In genomic region chr7:2812119-2812487, GRCh38 we compare ENCODE assay signal across 10 cellular contexts. TPM values are rescaled to one million over a fixed set of nuclear protein-coding genes. Genes with fewer than 3 reads are reported as not detected.
A peak's percentile ranks its signal among the peaks of the same experiment; 100 is the strongest.
DNase-seq lines count a peak whose midpoint lies in the region; ATAC-seq, FAIRE-seq and TF ChIP-seq lines count a peak whose summit lies in the region.
"Had no signal": no experiment of that assay in that cellular context is flagged by ENCODE, and none has a peak within 500 bp of the region (broad histone marks: within the 10 kb centered on the region; RNA-seq: fewer than 3 reads in every experiment).

No MANE protein-coding gene starts in this region.

- CTCF ChIA-PET in H1 (lab: Charles Lee; ENCODE audit: partially characterized antibody), result interaction anchor here (0.7 to 1.6 kb wide), 3 partner anchors 9 to 58 kb away, joined by 3 to 5 read pairs (median 3); no protein-coding TSS in a partner anchor

- H3K4me1 Mint-ChIP-seq in natural killer cell treated with Interleukin-12 subunit alpha and Interleukin-12 subunit beta and Interleukin-15 and Interleukin-18, amount 100 ng/mL, for 72 hours (ENCODE audit: low read depth in 2 of 2), result peaks cover 12 to 23% of the 10 kb centered on the region in 2 donors

- FAIRE-seq in H1 (lab: Jason Lieb, UNC), result no peak

- H2BK12ac ChIP-seq in H1 (ENCODE audit: low read depth, low read length), result no peak overlapping the region

- H3K9ac ChIP-seq in H1 (replicated peaks in 1 of 4; ENCODE audit: extremely low read depth in 1 of 4, low read depth in 3 of 4, low read length in 3 of 4) (no peak overlapping the region), liver (ENCODE audit: low read depth in 1 of 2, low read length in 2 of 2) (peak overlapping the region; percentile 11 to 45)

- H3K23me2 ChIP-seq in H1 (ENCODE audit: low read depth, low read length), result no peaks in the 10 kb centered on the region

- H3K18ac ChIP-seq in H1 (ENCODE audit: extremely low read depth, low read length), result peak overlapping the region; percentile 60; the same call in 1 of the 2 replicates

- no peak overlapping the region for H3K4me3 Mint-ChIP-seq in natural killer cell treated with Interleukin-12 subunit alpha and Interleukin-12 subunit beta and Interleukin-15 and Interleukin-18, amount 100 ng/mL, for 72 hours

- no peak overlapping the region for H2BK20ac ChIP-seq in H1 (ENCODE audit: low read length)

- DNase-seq in MG63, result peak; percentile 22
- DNase-seq in H1 (ENCODE audit: low read depth in 1 of 2, low spot score in 2 of 2), result no peak
- DNase-seq in stomach, result no peak
- DNase-seq in C1 segment of cervical spinal cord (lab: John Stamatoyannopoulos, UW), result no peak
- DNase-seq in natural killer cell treated with Interleukin-12 subunit alpha and Interleukin-12 subunit beta and Interleukin-15 and Interleukin-18, amount 100 ng/mL, for 72 hours (ENCODE audit: low spot score), result no peak
- DNase-seq: NCI-H187 had no signal

- peaks cover 6% of the 10 kb centered on the region; the same call in 1 of the 2 replicates for H3K36me3 ChIP-seq in MG63
- no peaks in the 10 kb centered on the region for H3K36me3 ChIP-seq in H1 (ENCODE audit: control insufficient read depth in 2 of 4, insufficient read depth in 4 of 4, low read length in 3 of 4)
- no peaks in the 10 kb centered on the region for H3K36me3 ChIP-seq in liver (ENCODE audit: control insufficient read depth in 4 of 4, insufficient read depth in 3 of 4, low read depth in 1 of 4, low read length in 3 of 4)
- H3K36me3 ChIP-seq in stomach, result no peaks in the 10 kb centered on the region
- H3K36me3 ChIP-seq: suprapubic skin had no signal

- H3K79me1 ChIP-seq in H1 (ENCODE audit: low read depth, low read length), result peaks cover 32% of the 10 kb centered on the region; the same call in 1 of the 2 replicates

- no peak overlapping the region for H2BK15ac ChIP-seq in H1 (ENCODE audit: low read length)

- no peak overlapping the region for H2BK120ac ChIP-seq in H1 (replicated peaks; ENCODE audit: low read depth, low read length)

- H4K20me1 ChIP-seq in H1 (replicated peaks in 1 of 2; ENCODE audit: control insufficient read depth in 1 of 2, insufficient read depth in 2 of 2, low read length in 2 of 2), result peaks cover 3 to 17% of the 10 kb centered on the region in 2 experiments

- intact Hi-C loops in stomach (cut with DNase I; ENCODE audit: low total_unique reads), result no loop called here

- no peak overlapping the region for H3K27ac Mint-ChIP-seq in natural killer cell treated with Interleukin-12 subunit alpha and Interleukin-12 subunit beta and Interleukin-15 and Interleukin-18, amount 100 ng/mL, for 72 hours

- H3K9me3 ChIP-seq in MG63, result no peaks in the 10 kb centered on the region
- H3K9me3 ChIP-seq in H1 (ENCODE audit: insufficient read depth in 2 of 2, low read depth in 1 of 2, low read length in 1 of 2), result no peaks in the 10 kb centered on the region
- H3K9me3 ChIP-seq in liver (ENCODE audit: control insufficient read depth in 4 of 4, low read length in 3 of 4), result no peaks in the 10 kb centered on the region
- no peaks in the 10 kb centered on the region for H3K9me3 ChIP-seq in stomach
- H3K9me3 ChIP-seq: suprapubic skin had no signal

- TF ChIP-seq RAD21 in H1 (IDR thresholded peaks at IDR 0.05 in 1 of 2, conservative IDR thresholded peaks at IDR 0.05 in 1 of 2; ENCODE audit: low read depth in 2 of 2, low read length in 2 of 2), result no peak
- no peak for TF ChIP-seq RAD21 in liver (IDR thresholded peaks at IDR 0.05)

- peak overlapping the region; percentile 12 for H2BK5ac ChIP-seq in H1 (ENCODE audit: low read depth, low read length)

- POLR2A ChIA-PET in H1 (lab: Charles Lee; ENCODE audit: partially characterized antibody), result interaction anchor here (4.7 kb wide), 1 partner anchor 13 kb away, joined by 21 read pairs; no protein-coding TSS in a partner anchor

- no peak overlapping the region for H3K4ac ChIP-seq in H1 (replicated peaks; ENCODE audit: insufficient read length, low read depth, low read length)

- no peak overlapping the region for H2AK5ac ChIP-seq in H1 (ENCODE audit: low read depth, low read length)

- no peak overlapping the region for H2AFZ ChIP-seq in H1 (ENCODE audit: low read length)

- no peak overlapping the region for H3K23ac ChIP-seq in H1 (ENCODE audit: insufficient read length)

- TF ChIP-seq CTCF in H1 (IDR thresholded peaks at IDR 0.05; ENCODE audit: control extremely low read depth in 1 of 3, insufficient read depth in 1 of 3, low read depth in 1 of 3, low read length in 3 of 3), result no peak
- no peak for TF ChIP-seq CTCF in liver (IDR thresholded peaks at IDR 0.05; ENCODE audit: low read depth, low read length, missing input control)
- no peak for TF ChIP-seq CTCF in stomach (IDR thresholded peaks at IDR 0.05)

- no peak overlapping the region for H4K91ac ChIP-seq in H1 (replicated peaks; ENCODE audit: insufficient read length, low read length)

- no peaks in the 10 kb centered on the region for H3K27me3 Mint-ChIP-seq in natural killer cell treated with Interleukin-12 subunit alpha and Interleukin-12 subunit beta and Interleukin-15 and Interleukin-18, amount 100 ng/mL, for 72 hours

- no peak overlapping the region for H4K5ac ChIP-seq in H1 (ENCODE audit: insufficient read length, low read depth, low read length)

- no peaks in the 10 kb centered on the region for H3K9me3 Mint-ChIP-seq in natural killer cell treated with Interleukin-12 subunit alpha and Interleukin-12 subunit beta and Interleukin-15 and Interleukin-18, amount 100 ng/mL, for 72 hours

- no peaks in the 10 kb centered on the region for H3K36me3 Mint-ChIP-seq in natural killer cell treated with Interleukin-12 subunit alpha and Interleukin-12 subunit beta and Interleukin-15 and Interleukin-18, amount 100 ng/mL, for 72 hours

- no peak overlapping the region for H3K14ac ChIP-seq in H1 (ENCODE audit: insufficient read length)

- no peak for ATAC-seq in natural killer cell treated with Interleukin-12 subunit alpha and Interleukin-12 subunit beta and Interleukin-15 and Interleukin-18, amount 100 ng/mL, for 72 hours
- ATAC-seq in HG02798 (IDR thresholded peaks at IDR 0.05; ENCODE audit: poor library complexity, unreplicated experiment) (no peak), HG03571 (IDR thresholded peaks at IDR 0.05; ENCODE audit: unreplicated experiment) (no peak)

- H4K8ac ChIP-seq in H1 (ENCODE audit: extremely low read depth, insufficient read depth, low read length), result no peak overlapping the region

- no peak overlapping the region for H3K4me2 ChIP-seq in H1 (ENCODE audit: insufficient read depth in 1 of 2, low read depth in 2 of 2, low read length in 2 of 2)

- H3K4me1 ChIP-seq in H1 (replicated peaks in 1 of 4; ENCODE audit: control insufficient read depth in 3 of 4, insufficient read depth in 4 of 4, low read length in 3 of 4) (peaks cover 27 to 51% (median 34%) of the 10 kb centered on the region in 4 experiments), liver (ENCODE audit: control insufficient read depth in 4 of 4, insufficient read depth in 4 of 4, low read length in 3 of 4) (peaks cover 6 to 20% (median 10%) of the 10 kb centered on the region in 4 donors), stomach (peaks cover 5 to 74% (median 30%) of the 10 kb centered on the region in 4 donors)

- 94% methylated on average over 7 of the region's 7 CpGs; no CpG with 5 or more reads in 1 of the 2 experiments for WGBS in H1 (ENCODE audit: extremely low coverage in 1 of 2, insufficient coverage in 1 of 2, insufficient read length in 1 of 2, insufficient replicate concordance in 2 of 2, low coverage in 1 of 2, low lambda C conversion rate in 2 of 2, missing lambda C conversion rate in 1 of 2), 2 experiments
- WGBS in liver, result 86% methylated on average over 7 of the region's 7 CpGs
- 67 to 85% (median 71%) methylated on average over 7 of the region's 7 CpGs for WGBS in stomach, 5 donors

- H3K27ac ChIP-seq in H1 (ENCODE audit: low read depth, low read length), result no peak overlapping the region
- H3K27ac ChIP-seq in liver (ENCODE audit: low read depth in 1 of 2, low read length in 2 of 2), result peak overlapping the region; percentile 75 to 84
- H3K27ac ChIP-seq in stomach, result peak overlapping the region; percentile 19 to 80 (median 57)
- H3K27ac ChIP-seq: suprapubic skin had no signal

- peak overlapping the region; percentile 20 for H3K4me3 ChIP-seq in MG63
- no peak overlapping the region for H3K4me3 ChIP-seq in H1 (ENCODE audit: extremely low read depth in 1 of 4, insufficient read depth in 2 of 4, low read depth in 3 of 4, low read length in 4 of 4)
- H3K4me3 ChIP-seq in liver (ENCODE audit: low read depth in 1 of 3, low read length in 3 of 3), result peak overlapping the region in 2 of 3 donors; percentile 30 to 53
- H3K4me3 ChIP-seq in stomach, result no peak overlapping the region
- H3K4me3 ChIP-seq: suprapubic skin had no signal

- TF ChIP-seq EP300 in H1 (IDR thresholded peaks at IDR 0.05; ENCODE audit: borderline replicate concordance in 1 of 2, low read depth in 2 of 2, low read length in 2 of 2), result no peak
- TF ChIP-seq EP300 in stomach (IDR thresholded peaks at IDR 0.05), result no peak

- H3K27me3 ChIP-seq in MG63 (no peaks in the 10 kb centered on the region), H1 (replicated peaks in 1 of 4; ENCODE audit: control insufficient read depth in 3 of 4, extremely low read depth in 1 of 4, insufficient read depth in 3 of 4, low read length in 3 of 4) (no peaks in the 10 kb centered on the region), liver (ENCODE audit: control insufficient read depth in 4 of 4, insufficient read depth in 4 of 4, low read length in 3 of 4) (no peaks in the 10 kb centered on the region), stomach (no peaks in the 10 kb centered on the region)
- H3K27me3 ChIP-seq: suprapubic skin had no signal

- H3K79me2 ChIP-seq in H1 (ENCODE audit: control insufficient read depth in 1 of 2, insufficient read depth in 2 of 2, low read length in 2 of 2), result peaks cover 7 to 100% of the 10 kb centered on the region in 2 experiments

- TF ChIP-seq POLR2A in H1 (IDR thresholded peaks at IDR 0.05; ENCODE audit: control extremely low read depth in 1 of 2, low read depth in 2 of 2, low read length in 2 of 2) (no peak), stomach (IDR thresholded peaks at IDR 0.05) (no peak)

- H3K56ac ChIP-seq in H1 (replicated peaks; ENCODE audit: insufficient read length, low read depth, low read length), result no peak overlapping the region

RNA-seq across cellular contexts. Expression of gene GNA12, which starts 32.0 kb away (rescaled TPM):
- 23.1 and 49.1 TPM in 2 replicates for total RNA-seq in MG63 (2014; rRNA removed; shearing (Covaris generic); ENCODE audit: low replicate concordance)
- total RNA-seq in H1 (2021; fragmentation: NEBNext Ultra II Directional; extraction: Animal tissue kit (Norgen Biotek cat#: 25700)), result 95.6 and 96.5 TPM in 2 replicates
- polyA plus RNA-seq in H1 (2011; rRNA removed) (109 and 121 TPM in 2 replicates), liver (10 to 100 TPM in 1 of 2 donors, 1 to 10 TPM in 1; 3.7 to 11.6 TPM), stomach (10 to 100 TPM in 2 of 3 donors, 1 to 10 TPM in 1; 6.0 to 24.7 (median 19.4) TPM)
- polyA plus RNA-seq in H1 (2011; cell fraction: cytosol; rRNA removed), result 92.3 TPM
- polyA plus RNA-seq in H1 (2011; cell fraction: nucleus; rRNA removed), result 152 TPM
- polyA plus RNA-seq in H1 (2012, experiment 1 of 2), result 61.6 to 94.7 TPM (median 83.3 TPM) in 4 replicates
- 78.3 TPM for polyA plus RNA-seq in H1 (2012, experiment 2 of 2)
- 62.9 TPM for polyA plus RNA-seq in H1 (2013, experiment 1 of 2)
- polyA plus RNA-seq in H1 (2013, experiment 2 of 2), result 65.3 TPM
- polyA minus RNA-seq in H1 (2011; rRNA and poly(A)+ RNA removed), result 176 and 215 TPM in 2 replicates
- polyA minus RNA-seq in H1 (2011; cell fraction: cytosol; rRNA and poly(A)+ RNA removed), result 71.7 TPM
- polyA minus RNA-seq in H1 (2011; cell fraction: nucleus; rRNA and poly(A)+ RNA removed), result 67.7 TPM
- total RNA-seq in liver (10 to 100 TPM; 10.9 to 19.0 TPM), stomach (10 to 100 TPM in 4 of 5 donors, 1 to 10 TPM in 1; 2.0 to 54.6 (median 28.6) TPM)
- total RNA-seq in natural killer cell treated with Interleukin-12 subunit alpha and Interleukin-12 subunit beta and Interleukin-15 and Interleukin-18, amount 100 ng/mL, for 72 hours, result 10 to 100 TPM; 15.5 to 27.1 TPM

Comparison
In these comparisons a context has a peak if more than half of its experiments do, and no peak if none do; other contexts are left out.
1. H3K4me3 ChIP-seq: peak in MG63 (single experiment) and liver (2 of 3); none in H1 (0 of 4) and stomach (0 of 4).
2. H3K9ac ChIP-seq: peak in liver (2 of 2); none in H1 (0 of 4).